ENCODE assay signal across 15 cellular contexts in genomic region chr5:45385321-45386058, GRCh38.
DNase-seq lines count a peak whose midpoint lies in the region; ATAC-seq and TF ChIP-seq lines count a peak whose summit lies in the region.
"Had no signal": no experiment of that assay in that cellular context is flagged by ENCODE, and none has a peak within 500 bp of the region (broad histone marks: within the 10 kb centered on the region; RNA-seq: fewer than 3 reads in every experiment).

No MANE protein-coding gene starts in this region.

- DNase-seq in GF-D8 (lab: John Stamatoyannopoulos, UW): peak; percentile 2
- DNase-seq in NCI-H226: peak; percentile 86
- peak; percentile 23 for DNase-seq in cerebellum (ENCODE audit: low spot score)
- DNase-seq in prostate gland (ENCODE audit: low spot score): no peak
- DNase-seq in NCI-H774 (lab: John Stamatoyannopoulos, UW): no peak
- DNase-seq: activated CD4-positive, alpha-beta T cell treated with anti-CD3 and anti-CD28 coated beads for 1 hour; activated gamma-delta T cell; colonic mucosa; DMS 273 treated with DMSO at 0.1 percent for 48 hours; H7; NCI-H1694 treated with DMSO at 0.1 percent for 48 hours; nucleus accumbens had no signal

- no peaks in the 10 kb centered on the region for H3K9me3 ChIP-seq in mesodermal cell (ENCODE audit: control insufficient read depth, low read length)
- H3K9me3 ChIP-seq in prostate gland: no peaks in the 10 kb centered on the region
- H3K9me3 ChIP-seq: colonic mucosa had no signal

- H3K36me3 ChIP-seq in mesodermal cell (ENCODE audit: control insufficient read depth, insufficient read depth, low read length) (no peaks in the 10 kb centered on the region), prostate gland (no peaks in the 10 kb centered on the region)
- H3K36me3 ChIP-seq: colonic mucosa had no signal

- no peak for ATAC-seq in GM18858 (IDR thresholded peaks at IDR 0.05; ENCODE audit: unreplicated experiment)
- ATAC-seq in HG02981 (IDR thresholded peaks at IDR 0.05; ENCODE audit: unreplicated experiment): no peak

- intact Hi-C loops in prostate gland (cut with DNase I): no loop called here

- 40% methylated on average over 1 of the region's 6 CpGs; no CpG with 5 or more reads in 1 of the 2 experiments for WGBS in mesodermal cell (ENCODE audit: insufficient coverage in 2 of 2), 2 experiments
- 83% methylated on average over 6 of the region's 6 CpGs for WGBS in prostate gland

- H3K27ac ChIP-seq in mesodermal cell (ENCODE audit: low read depth, low read length, severe bottlenecking) (peak overlapping the region; percentile 81), prostate gland (no peak overlapping the region)
- H3K27ac ChIP-seq: colonic mucosa had no signal

- TF ChIP-seq CTCF in prostate gland (IDR thresholded peaks at IDR 0.05): no peak

- H3K4me3 ChIP-seq in mesodermal cell (ENCODE audit: extremely low read depth, insufficient read depth, low read length, poor library complexity, severe bottlenecking) (no peak overlapping the region), prostate gland (no peak overlapping the region)
- H3K4me3 ChIP-seq: colonic mucosa had no signal

- TF ChIP-seq POLR2A in prostate gland (IDR thresholded peaks at IDR 0.05): no peak

- no peaks in the 10 kb centered on the region for H3K27me3 ChIP-seq in prostate gland (replicated peaks; ENCODE audit: insufficient read depth)
- H3K27me3 ChIP-seq: colonic mucosa had no signal

- H3K4me1 ChIP-seq in mesodermal cell (ENCODE audit: control insufficient read depth, insufficient read depth, low read length, poor library complexity, severe bottlenecking) (peaks cover 12% of the 10 kb centered on the region), prostate gland (replicated peaks) (no peaks in the 10 kb centered on the region)
- H3K4me1 ChIP-seq: colonic mucosa had no signal

Comparison
In these comparisons a context has a peak if more than half of its experiments do, and no peak if none do; other contexts are left out.
1. DNase-seq: peak in GF-D8 (single experiment), NCI-H226 (single experiment) and cerebellum (single experiment); none in prostate gland (single experiment) and NCI-H774 (single experiment).